In the genomic region with DNA sequence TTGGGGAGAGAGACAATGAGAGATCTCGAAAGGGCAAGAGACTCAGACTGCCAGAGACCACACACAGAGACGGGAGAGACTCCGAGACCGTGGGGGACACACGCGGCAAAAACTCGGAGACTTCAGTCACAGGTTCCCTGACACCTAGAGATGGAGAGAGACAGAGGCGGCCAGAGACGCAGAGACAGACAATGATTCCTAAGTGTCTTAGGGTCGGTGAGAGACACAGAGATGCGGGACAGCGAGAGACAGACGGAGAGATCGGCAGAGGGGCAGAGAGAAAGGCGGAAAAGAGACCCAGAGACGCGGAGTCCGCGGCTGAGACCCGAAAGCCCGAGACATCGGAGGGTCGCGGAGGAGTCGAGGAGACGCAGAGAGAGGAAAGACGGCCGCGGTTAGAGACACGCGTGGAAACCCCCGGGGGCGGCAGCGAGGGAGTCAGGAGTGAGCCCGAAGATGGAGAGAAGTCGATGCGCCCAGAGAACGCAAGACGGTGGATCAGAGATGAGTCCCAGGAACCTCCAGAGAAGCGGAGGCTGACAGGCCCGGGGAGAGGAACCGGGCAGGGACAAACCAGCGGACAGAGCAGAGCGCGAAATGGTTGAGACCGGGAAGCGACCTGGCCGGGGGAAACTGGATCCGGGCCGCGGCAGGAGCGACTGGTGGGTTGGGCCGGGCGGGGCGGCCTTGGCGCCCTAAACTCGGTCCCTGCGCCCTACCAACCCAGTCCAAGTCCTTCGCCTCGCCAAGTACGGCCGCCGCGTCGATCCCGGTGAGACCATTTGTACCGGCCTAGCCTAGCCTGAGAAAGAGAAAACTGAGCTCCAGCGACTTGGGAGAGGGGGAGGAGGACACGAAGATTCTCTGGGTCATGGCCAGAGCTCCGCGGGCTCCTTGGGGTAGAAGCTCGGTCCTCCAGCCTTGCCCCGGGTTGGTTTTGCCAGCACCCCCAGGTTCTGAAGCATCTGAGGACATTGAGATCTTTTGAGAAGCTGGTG, we compare ENCODE assay signal across 11 cellular contexts. TPM values are rescaled to one million over a fixed set of nuclear protein-coding genes. Genes with fewer than 3 reads are reported as not detected.
A peak's percentile ranks its signal among the peaks of the same experiment; 100 is the strongest.
DNase-seq lines count a peak whose midpoint lies in the region; ATAC-seq and TF ChIP-seq lines count a peak whose summit lies in the region.
"Had no signal": no experiment of that assay in that cellular context is flagged by ENCODE, and none has a peak within 500 bp of the region (broad histone marks: within the 10 kb centered on the region; RNA-seq: fewer than 3 reads in every experiment).

No MANE protein-coding gene starts in this region.

- peaks cover 69% of the 10 kb centered on the region for H3K27me3 Mint-ChIP-seq in CD4-positive, alpha-beta T cell
- peaks cover 31 to 90% (median 61%) of the 10 kb centered on the region in 5 donors for H3K27me3 Mint-ChIP-seq in naive thymus-derived CD8-positive, alpha-beta T cell

- CTCF ChIA-PET in CD4-positive, alpha-beta T cell (lab: Charles Lee) = no interaction called here
- CTCF ChIA-PET in mammary epithelial cell (lab: Charles Lee; ENCODE audit: low non-redundant PET) = no interaction called here

- POLR2A ChIA-PET in CD4-positive, alpha-beta T cell (lab: Charles Lee) = no interaction called here
- POLR2A ChIA-PET in naive thymus-derived CD8-positive, alpha-beta T cell (lab: Charles Lee) = no interaction called here

- H3K4me2 ChIP-seq in GM23248 (ENCODE audit: unreplicated experiment) = peak overlapping the region; percentile 48
- peak overlapping the region; percentile 27 for H3K4me2 ChIP-seq in mammary epithelial cell (ENCODE audit: insufficient read depth, low read depth, low read length)

- peaks cover 31% of the 10 kb centered on the region for H3K4me1 Mint-ChIP-seq in CD4-positive, alpha-beta T cell (ENCODE audit: low read depth)
- H3K4me1 Mint-ChIP-seq in naive thymus-derived CD8-positive, alpha-beta T cell = peaks cover 15 to 34% (median 33%) of the 10 kb centered on the region in 4 donors

- TF ChIP-seq CTCF in CD4-positive, alpha-beta T cell (IDR thresholded peaks at IDR 0.05) = no peak
- TF ChIP-seq CTCF in mammary epithelial cell (conservative IDR thresholded peaks at IDR 0.05 in 1 of 2, IDR thresholded peaks at IDR 0.05 in 1 of 2; ENCODE audit: extremely low read depth in 1 of 2, insufficient read depth in 1 of 2, low read depth in 1 of 2, low read length in 2 of 2) (no peak), omental fat pad (IDR thresholded peaks at IDR 0.05) (no peak)

- H3K36me3 ChIP-seq in GM23248 (ENCODE audit: low read depth) (no peaks in the 10 kb centered on the region), mammary epithelial cell (ENCODE audit: insufficient read depth, low read length) (no peaks in the 10 kb centered on the region)

- intact Hi-C loops in CD4-positive, alpha-beta T cell (cut with DNase I, micrococcal nuclease) = loop anchor here (2.0 to 5.0 kb wide), 3 partner anchors 448 to 1045 kb away; no protein-coding TSS in a partner anchor
- intact Hi-C loops in mammary epithelial cell (cut with micrococcal nuclease) = loop anchor here (2.0 to 5.0 kb wide), 2 partner anchors 293 to 363 kb away; no protein-coding TSS in a partner anchor

- H3K36me3 Mint-ChIP-seq in CD4-positive, alpha-beta T cell (ENCODE audit: low read depth) = no peaks in the 10 kb centered on the region
- peaks cover 0 to 7% (median 0%) of the 10 kb centered on the region in 3 donors for H3K36me3 Mint-ChIP-seq in naive thymus-derived CD8-positive, alpha-beta T cell

- ATAC-seq in CD4-positive, alpha-beta T cell (ENCODE audit: poor library complexity) = no peak
- ATAC-seq in naive thymus-derived CD8-positive, alpha-beta T cell = no peak
- ATAC-seq in omental fat pad (ENCODE audit: low FRiP score) = no peak

- dilution Hi-C loops in mammary epithelial cell (cut with HindIII; ENCODE audit: low sequenced_read_pairs) = no loop called here

- no peak overlapping the region for H3K27ac ChIP-seq in CD4-positive, alpha-beta T cell (ENCODE audit: low read depth, low read length)
- H3K27ac ChIP-seq in GM23248 (no peak overlapping the region), mammary epithelial cell (ENCODE audit: insufficient read depth, low read depth, low read length) (no peak overlapping the region)

- H2AFZ ChIP-seq in GM23248 (no peak overlapping the region), mammary epithelial cell (ENCODE audit: low read depth, low read length) (no peak overlapping the region)

- H3K9ac ChIP-seq in GM23248 (no peak overlapping the region), mammary epithelial cell (ENCODE audit: insufficient read depth, low read length) (no peak overlapping the region)

- BruUV-seq in mammary epithelial cell (replicated peaks; lab: Mats Ljungman, UMichigan) = no TSS peak

- H3K27ac Mint-ChIP-seq in CD4-positive, alpha-beta T cell = no peak overlapping the region
- H3K27ac Mint-ChIP-seq in naive thymus-derived CD8-positive, alpha-beta T cell = peak overlapping the region in 2 of 10 donors; percentile 17 to 52

- H3K4me3 ChIP-seq in GM23248 = no peak overlapping the region
- no peak overlapping the region for H3K4me3 ChIP-seq in mammary epithelial cell (replicated peaks in 1 of 3; ENCODE audit: insufficient read depth in 1 of 3, low read depth in 2 of 3, low read length in 3 of 3)

- H3K9me2 ChIP-seq in GM23248 (ENCODE audit: insufficient read depth) = no peaks in the 10 kb centered on the region

- 2 to 3% methylated on average over 63 to 71 of the region's 73 CpGs for WGBS in GM23248 (ENCODE audit: low coverage in 1 of 2, low lambda C conversion rate in 2 of 2, missing lambda C conversion rate in 2 of 2), 2 experiments
- 8% methylated on average over 24 of the region's 73 CpGs for WGBS in mammary epithelial cell (ENCODE audit: low coverage, missing lambda C conversion rate)

- no peak for DNase-seq in CD4-positive, alpha-beta T cell
- peak; percentile 39 for DNase-seq in GM23248
- no peak for DNase-seq in mammary epithelial cell
- DNase-seq in naive thymus-derived CD8-positive, alpha-beta T cell = no peak
- DNase-seq in SKM-1 (lab: John Stamatoyannopoulos, UW; ENCODE audit: unreplicated experiment) = no peak
- DNase-seq in activated effector memory CD4-positive, alpha-beta T cell treated with Interleukin-2 at 50 U/mL for 16 hours = no peak
- DNase-seq in GM19240 (ENCODE audit: insufficient read length, low spot score) = no peak
- DNase-seq in omental fat pad (ENCODE audit: low spot score) = no peak
- DNase-seq: DMS79 had no signal

- no peaks in the 10 kb centered on the region for H3K9me3 Mint-ChIP-seq in CD4-positive, alpha-beta T cell
- peaks cover 0 to 7% (median 0%) of the 10 kb centered on the region in 9 donors for H3K9me3 Mint-ChIP-seq in naive thymus-derived CD8-positive, alpha-beta T cell

- H3K4me1 ChIP-seq in GM23248 (ENCODE audit: insufficient read depth) = no peaks in the 10 kb centered on the region; the same call in 1 of the 2 replicates
- peaks cover 23% of the 10 kb centered on the region for H3K4me1 ChIP-seq in mammary epithelial cell (ENCODE audit: insufficient read depth, low read length)

- H3F3A ChIP-seq in GM23248 (ENCODE audit: insufficient read depth) = no peaks in the 10 kb centered on the region

- H4K20me1 ChIP-seq in GM23248 (ENCODE audit: insufficient read depth) = no peaks in the 10 kb centered on the region
- no peaks in the 10 kb centered on the region for H4K20me1 ChIP-seq in mammary epithelial cell (ENCODE audit: insufficient read depth, low read length)

- peak overlapping the region; percentile 45 for H3K4me3 Mint-ChIP-seq in CD4-positive, alpha-beta T cell
- H3K4me3 Mint-ChIP-seq in naive thymus-derived CD8-positive, alpha-beta T cell = peak overlapping the region; percentile 59 to 88 (median 74)

- in situ Hi-C loops in GM23248 (cut with MboI) = loop anchor here (25.0 kb wide), 1 partner anchor 448 kb away; no protein-coding TSS in a partner anchor
- in situ Hi-C loops in mammary epithelial cell (cut with MboI; ENCODE audit: low sequenced_read_pairs in 2 of 2) = loop anchor here (10.0 to 25.0 kb wide), 2 partner anchors 448 to 451 kb away; no protein-coding TSS in a partner anchor

- no peaks in the 10 kb centered on the region for H3K9me3 ChIP-seq in CD4-positive, alpha-beta T cell (ENCODE audit: control insufficient read depth, low read length)
- H3K9me3 ChIP-seq in GM23248 (ENCODE audit: low read depth) (no peaks in the 10 kb centered on the region), mammary epithelial cell (replicated peaks; ENCODE audit: insufficient read depth, low read length) (no peaks in the 10 kb centered on the region)

- H3K79me2 ChIP-seq in GM23248 (ENCODE audit: insufficient read depth) = no peaks in the 10 kb centered on the region
- H3K79me2 ChIP-seq in mammary epithelial cell (ENCODE audit: insufficient read depth, low read length) = no peaks in the 10 kb centered on the region

- peaks cover 84% of the 10 kb centered on the region for H3K27me3 ChIP-seq in CD4-positive, alpha-beta T cell (ENCODE audit: control insufficient read depth, insufficient read depth, low read length)
- H3K27me3 ChIP-seq in GM23248 (replicated peaks; ENCODE audit: insufficient read depth) (peaks cover 83% of the 10 kb centered on the region), mammary epithelial cell (ENCODE audit: insufficient read depth, low read length) (peaks cover 63% of the 10 kb centered on the region)

RNA-seq across cellular contexts. Expression of gene LHX5, which starts 7.6 kb away (rescaled TPM):
- total RNA-seq in CD4-positive, alpha-beta T cell = not detected
- total RNA-seq in GM23248 (2014; rRNA removed; shearing (Covaris generic)) = not detected in 2 replicates
- polyA plus RNA-seq in GM23248 (2016; fragmentation: Nextera tagmentation; extraction: Ambion mirVana) = not detected in 2 replicates
- total RNA-seq in mammary epithelial cell = under 1 TPM; 0.49 to 0.67 TPM
- 0.17 TPM for polyA plus RNA-seq in mammary epithelial cell
- not detected for polyA minus RNA-seq in mammary epithelial cell
- total RNA-seq in naive thymus-derived CD8-positive, alpha-beta T cell = not detected
- not detected for polyA plus RNA-seq in naive thymus-derived CD8-positive, alpha-beta T cell
- total RNA-seq in omental fat pad = not detected
- total RNA-seq: dermis microvascular lymphatic vessel endothelial cell, urinary bladder had no signal
- polyA plus RNA-seq: urinary bladder had no signal

RNA-seq across cellular contexts. Expression of gene SDSL, which starts 41.9 kb away (rescaled TPM):
- under 1 TPM; 0.47 to 0.50 TPM for total RNA-seq in CD4-positive, alpha-beta T cell
- 5.1 and 6.3 TPM in 2 replicates for total RNA-seq in GM23248 (2014; rRNA removed; shearing (Covaris generic))
- polyA plus RNA-seq in GM23248 (2016; fragmentation: Nextera tagmentation; extraction: Ambion mirVana) (13.4 and 14.6 TPM in 2 replicates), mammary epithelial cell (6.1 TPM)
- total RNA-seq in mammary epithelial cell (10 to 100 TPM in 1 of 2 donors, 1 to 10 TPM in 1; 5.7 to 10.8 TPM), omental fat pad (1 to 10 TPM; 2.1 to 6.0 (median 4.1) TPM)
- 4.7 TPM for polyA minus RNA-seq in mammary epithelial cell
- total RNA-seq in naive thymus-derived CD8-positive, alpha-beta T cell = not detected
- not detected for polyA plus RNA-seq in naive thymus-derived CD8-positive, alpha-beta T cell
